24 cellular contexts compared by ENCODE assay signal in the genomic region with DNA sequence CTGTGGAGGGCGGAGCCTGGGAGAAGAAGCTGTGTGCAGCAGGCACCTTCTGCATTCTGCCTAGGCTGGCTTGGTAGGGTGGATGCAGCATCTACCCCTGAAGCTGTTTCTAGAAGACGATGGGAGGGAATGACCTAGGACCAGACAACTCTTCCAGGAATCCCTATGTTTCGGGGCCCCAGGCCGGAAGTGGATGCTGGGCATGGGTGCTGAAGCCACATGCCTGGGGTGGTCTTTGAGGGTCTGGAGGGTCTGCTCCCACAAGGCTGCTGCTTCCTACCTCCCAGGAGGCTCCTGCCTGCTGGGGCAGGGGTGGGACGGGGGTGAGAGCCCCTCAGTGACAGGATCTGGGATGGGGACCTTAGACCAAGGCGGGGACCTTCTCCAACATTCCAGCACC.
"Had no signal": no experiment of that assay in that cellular context is flagged by ENCODE, and none has a peak within 500 bp of the region (broad histone marks: within the 10 kb centered on the region; RNA-seq: fewer than 3 reads in every experiment).

No MANE protein-coding gene starts in this region.

- H3K4me1 ChIP-seq: gastrocnemius medialis, left ventricle myocardium inferior, neural progenitor cell, prostate gland, thyroid gland had no signal

- H2AFZ ChIP-seq: neural progenitor cell had no signal

- H3K27me3 ChIP-seq: thyroid gland had no signal

- H3K4me1 Mint-ChIP-seq: brain; mesothelial cell of epicardium; naive thymus-derived CD8-positive, alpha-beta T cell had no signal

- H3K9ac ChIP-seq: neural progenitor cell had no signal

- H3K4me2 ChIP-seq: neural progenitor cell had no signal

- ATAC-seq: activated naive CD4-positive, alpha-beta T cell treated with anti-CD3 and anti-CD28 coated beads, Interleukin-2, amount 50 U/mL, for 72 hours; activated T-cell treated with anti-CD3 and anti-CD28 coated beads, Interleukin-2, amount 50 U/mL, for 72 hours; gastrocnemius medialis; naive thymus-derived CD8-positive, alpha-beta T cell had no signal

- H3K9me3 Mint-ChIP-seq: activated CD4-positive, alpha-beta T cell treated with anti-CD3 and anti-CD28 coated beads, Interleukin-2, amount 10 ng/mL, durations not matched to agents 24 days and 14 days; activated naive CD4-positive, alpha-beta T cell treated with anti-CD3 and anti-CD28 coated beads, Interleukin-2, amount 50 U/mL, for 72 hours; activated T-cell treated with anti-CD3 and anti-CD28 coated beads, Interleukin-2, amount 50 U/mL, for 72 hours; brain; mesothelial cell of epicardium; naive thymus-derived CD8-positive, alpha-beta T cell; neural progenitor cell; stimulated activated naive CD8-positive, alpha-beta T cell treated with anti-CD3 and anti-CD28 coated beads, Interleukin-15, Interleukin-2, amounts not matched to agents 100 ng/mL and 50 ng/mL, for 24 hours; T-helper 1 cell treated with Interleukin-12 subunit alpha and Interleukin-12 subunit beta and Interleukin-4 antibody, amounts not matched to agents 30 μg/mL and 1 μg/mL, for 36 hours had no signal

- H3K4me3 ChIP-seq: esophagus squamous epithelium, gastrocnemius medialis, left ventricle myocardium inferior, neural progenitor cell, prostate gland, thyroid gland had no signal

- H3K27ac Mint-ChIP-seq: activated CD4-positive, alpha-beta T cell treated with anti-CD3 and anti-CD28 coated beads, Interleukin-2, amount 10 ng/mL, durations not matched to agents 24 days and 14 days; activated naive CD4-positive, alpha-beta T cell treated with anti-CD3 and anti-CD28 coated beads, Interleukin-2, amount 50 U/mL, for 72 hours; activated T-cell treated with anti-CD3 and anti-CD28 coated beads, Interleukin-2, amount 50 U/mL, for 72 hours; brain; mesothelial cell of epicardium; neural progenitor cell; stimulated activated naive CD8-positive, alpha-beta T cell treated with anti-CD3 and anti-CD28 coated beads, Interleukin-15, Interleukin-2, amounts not matched to agents 100 ng/mL and 50 ng/mL, for 24 hours; T-helper 1 cell treated with Interleukin-12 subunit alpha and Interleukin-12 subunit beta and Interleukin-4 antibody, amounts not matched to agents 30 μg/mL and 1 μg/mL, for 36 hours had no signal

- H3K36me3 ChIP-seq: esophagus squamous epithelium, gastrocnemius medialis, left ventricle myocardium inferior, neural progenitor cell, prostate gland, thyroid gland had no signal

- H3K9me3 ChIP-seq: esophagus squamous epithelium, gastrocnemius medialis, left ventricle myocardium inferior, prostate gland, thyroid gland had no signal

- H3K4me3 Mint-ChIP-seq: activated CD4-positive, alpha-beta T cell treated with anti-CD3 and anti-CD28 coated beads, Interleukin-2, amount 10 ng/mL, durations not matched to agents 24 days and 14 days; activated T-cell treated with anti-CD3 and anti-CD28 coated beads, Interleukin-2, amount 50 U/mL, for 72 hours; brain; mesothelial cell of epicardium; naive thymus-derived CD8-positive, alpha-beta T cell; neural progenitor cell; stimulated activated naive CD8-positive, alpha-beta T cell treated with anti-CD3 and anti-CD28 coated beads, Interleukin-15, Interleukin-2, amounts not matched to agents 100 ng/mL and 50 ng/mL, for 24 hours; T-helper 1 cell treated with Interleukin-12 subunit alpha and Interleukin-12 subunit beta and Interleukin-4 antibody, amounts not matched to agents 30 μg/mL and 1 μg/mL, for 36 hours had no signal

- DNase-seq: activated CD4-positive, alpha-beta T cell treated with anti-CD3 and anti-CD28 coated beads, Interleukin-2, amount 10 ng/mL, durations not matched to agents 24 days and 14 days; activated CD4-positive, CD25-positive, alpha-beta regulatory T cell; activated CD8-positive, alpha-beta memory T cell treated with anti-CD3 and anti-CD28 coated beads, Interleukin-2, amount 50 U/mL, for 4 hours; activated gamma-delta T cell; activated T-cell treated with anti-CD3 and anti-CD28 coated beads, Interleukin-2, amount 50 U/mL, for 72 hours; caudate nucleus; dermis blood vessel endothelial cell; effector memory CD4-positive, alpha-beta T cell; esophagus squamous epithelium; gastrocnemius medialis; hypothalamus; left ventricle myocardium inferior; naive thymus-derived CD8-positive, alpha-beta T cell; stimulated activated CD4-positive, alpha-beta T cell treated with anti-CD3 and anti-CD28 coated beads, Interleukin-1b, Interleukin-23, amount 100 ng/mL, for 48 hours; substantia nigra; T1000; thyroid gland had no signal

- H3K27ac ChIP-seq: esophagus squamous epithelium, gastrocnemius medialis, left ventricle myocardium inferior, neural progenitor cell, prostate gland, thyroid gland had no signal

- H3K36me3 Mint-ChIP-seq: activated naive CD4-positive, alpha-beta T cell treated with anti-CD3 and anti-CD28 coated beads, Interleukin-2, amount 50 U/mL, for 72 hours; brain; mesothelial cell of epicardium; naive thymus-derived CD8-positive, alpha-beta T cell; neural progenitor cell had no signal
